Comparison of ENCODE assay signal across 22 cellular contexts in the genomic region with DNA sequence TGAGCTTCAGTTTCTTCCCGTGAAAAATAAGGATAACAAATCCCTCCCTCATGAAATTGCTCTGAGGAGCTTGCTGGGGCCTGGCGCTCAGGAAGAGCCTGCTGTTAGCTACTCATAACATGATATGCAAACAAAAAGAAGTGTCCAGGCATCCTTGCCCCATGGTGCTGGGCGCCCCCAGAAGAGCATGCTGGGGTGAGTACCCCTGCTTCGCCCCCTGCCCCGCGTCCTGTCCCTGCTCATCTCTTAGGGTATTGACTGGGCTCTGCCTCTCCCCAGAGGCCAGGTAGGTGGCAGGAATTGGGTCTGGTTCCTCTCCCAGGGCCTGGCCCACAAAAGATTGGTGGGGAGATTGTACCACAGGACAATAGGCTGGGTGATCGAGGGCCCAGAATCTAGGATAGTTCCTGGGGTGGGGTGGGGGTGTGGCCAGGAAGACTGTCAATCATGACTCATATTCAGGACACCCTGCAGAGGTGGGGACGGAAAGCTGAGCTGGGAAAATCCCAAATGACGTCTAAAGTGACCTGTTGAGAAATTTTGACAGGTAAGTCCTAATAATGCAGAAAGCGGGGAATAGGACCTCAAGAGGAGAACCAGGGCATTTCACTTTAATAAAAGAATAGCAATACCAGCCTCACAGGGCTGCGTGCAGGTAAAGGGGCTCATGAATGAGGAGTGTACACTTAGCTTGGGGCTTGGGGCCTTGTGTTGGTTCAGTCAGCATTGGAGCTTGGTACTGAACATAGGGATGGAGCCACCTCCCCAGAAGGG. TPM values are rescaled to one million over a fixed set of nuclear protein-coding genes. Genes with fewer than 3 reads are reported as not detected.
DNase-seq lines count a peak whose midpoint lies in the region; ATAC-seq and TF ChIP-seq lines count a peak whose summit lies in the region.
"Had no signal": no experiment of that assay in that cellular context is flagged by ENCODE, and none has a peak within 500 bp of the region (broad histone marks: within the 10 kb centered on the region; RNA-seq: fewer than 3 reads in every experiment).

No MANE protein-coding gene starts in this region.

- H3K27me3 ChIP-seq in RWPE2 (ENCODE audit: insufficient read depth, poor library complexity, severe bottlenecking) (no peaks in the 10 kb centered on the region), kidney epithelial cell (ENCODE audit: control insufficient read depth, insufficient read depth, low read length) (peaks cover 45% of the 10 kb centered on the region), MM.1S (replicated peaks; ENCODE audit: insufficient read depth, low read length) (no peaks in the 10 kb centered on the region)
- peaks cover 0 to 15% of the 10 kb centered on the region in 2 donors for H3K27me3 ChIP-seq in naive thymus-derived CD4-positive, alpha-beta T cell (ENCODE audit: control insufficient read depth in 2 of 2, insufficient read depth in 2 of 2, low read length in 2 of 2)

- H3K9ac ChIP-seq in MM.1S (ENCODE audit: low read length): no peak overlapping the region

- no peak overlapping the region for H2AFZ ChIP-seq in MM.1S (ENCODE audit: low read length)

- POLR2A ChIA-PET in activated naive CD8-positive, alpha-beta T cell treated with anti-CD3 and anti-CD28 coated beads, Interleukin-2, amount 10 ng/mL, durations not matched to agents 7 days and 5 days (lab: Charles Lee): no interaction called here
- POLR2A ChIA-PET in naive thymus-derived CD4-positive, alpha-beta T cell (lab: Charles Lee): no interaction called here

- H3K4me2 ChIP-seq in MM.1S (ENCODE audit: low read depth, low read length): no peak overlapping the region

- no peaks in the 10 kb centered on the region for H3K9me2 ChIP-seq in MM.1S (replicated peaks; ENCODE audit: insufficient read depth, low read length)

- TF ChIP-seq CTCF in RWPE2 (IDR thresholded peaks at IDR 0.05; ENCODE audit: poor library complexity, severe bottlenecking) (peak; percentile 39), kidney epithelial cell (IDR thresholded peaks at IDR 0.05; ENCODE audit: insufficient read depth, low read length, poor library complexity, severe bottlenecking) (no peak), MM.1S (IDR thresholded peaks at IDR 0.05; ENCODE audit: low read length) (no peak)

- H3K4me1 ChIP-seq in RWPE2 (ENCODE audit: insufficient read depth, poor library complexity, severe bottlenecking): peaks cover 32% of the 10 kb centered on the region
- H3K4me1 ChIP-seq in naive thymus-derived CD4-positive, alpha-beta T cell (ENCODE audit: control insufficient read depth in 2 of 2, insufficient read depth in 2 of 2, low read length in 2 of 2): no peaks in the 10 kb centered on the region
- no peaks in the 10 kb centered on the region for H3K4me1 ChIP-seq in MM.1S (ENCODE audit: low read length)

- peaks cover 4% of the 10 kb centered on the region for H3K9me3 Mint-ChIP-seq in activated naive CD8-positive, alpha-beta T cell treated with anti-CD3 and anti-CD28 coated beads, Interleukin-2, amount 10 ng/mL, durations not matched to agents 7 days and 5 days
- peaks cover 7% of the 10 kb centered on the region for H3K9me3 Mint-ChIP-seq in activated naive CD8-positive, alpha-beta T cell treated with anti-CD3 and anti-CD28 coated beads for 36 hours
- H3K9me3 Mint-ChIP-seq in naive thymus-derived CD4-positive, alpha-beta T cell: peaks cover 0 to 12% (median 4%) of the 10 kb centered on the region in 11 donors
- H3K9me3 Mint-ChIP-seq: central memory CD8-positive, alpha-beta T cell; effector memory CD8-positive, alpha-beta T cell had no signal

- no peak for TF ChIP-seq POLR2A in erythroblast (IDR thresholded peaks at IDR 0.05; ENCODE audit: low read length)

- H3K36me3 ChIP-seq in RWPE2 (ENCODE audit: low read depth): peaks cover 32% of the 10 kb centered on the region
- no peaks in the 10 kb centered on the region for H3K36me3 ChIP-seq in kidney epithelial cell (ENCODE audit: control insufficient read depth, insufficient read depth, low read length)
- H3K36me3 ChIP-seq in naive thymus-derived CD4-positive, alpha-beta T cell (ENCODE audit: control insufficient read depth in 2 of 3, insufficient read depth in 3 of 3, low read length in 3 of 3): no peaks in the 10 kb centered on the region
- H3K36me3 ChIP-seq in MM.1S (replicated peaks; ENCODE audit: insufficient read depth, low read length): no peaks in the 10 kb centered on the region
- H3K36me3 ChIP-seq: right atrium auricular region, thoracic aorta had no signal

- H3K79me2 ChIP-seq in MM.1S (ENCODE audit: low read length): peaks cover 22% of the 10 kb centered on the region

- no peak overlapping the region for H3K27ac Mint-ChIP-seq in activated naive CD8-positive, alpha-beta T cell treated with anti-CD3 and anti-CD28 coated beads, Interleukin-2, amount 10 ng/mL, durations not matched to agents 7 days and 5 days
- no peak overlapping the region for H3K27ac Mint-ChIP-seq in activated naive CD8-positive, alpha-beta T cell treated with anti-CD3 and anti-CD28 coated beads for 36 hours
- H3K27ac Mint-ChIP-seq in naive thymus-derived CD4-positive, alpha-beta T cell: no peak overlapping the region
- H3K27ac Mint-ChIP-seq: activated CD4-positive, alpha-beta T cell treated with anti-CD3 and anti-CD28 coated beads, Interleukin-2, amount 10 ng/mL, durations not matched to agents 24 days and 14 days; activated naive CD8-positive, alpha-beta T cell; effector memory CD8-positive, alpha-beta T cell had no signal

- intact Hi-C loops in naive thymus-derived CD4-positive, alpha-beta T cell (cut with micrococcal nuclease): loop anchor here in 1 of 2 donors (5.0 kb wide), 1 partner anchor 512 kb away; the partner anchor contains the start of gene NEUROG1

- peaks cover 7% of the 10 kb centered on the region for H3K4me1 Mint-ChIP-seq in activated naive CD8-positive, alpha-beta T cell treated with anti-CD3 and anti-CD28 coated beads, Interleukin-2, amount 10 ng/mL, durations not matched to agents 7 days and 5 days
- peaks cover 10% of the 10 kb centered on the region for H3K4me1 Mint-ChIP-seq in activated naive CD8-positive, alpha-beta T cell treated with anti-CD3 and anti-CD28 coated beads for 36 hours
- H3K4me1 Mint-ChIP-seq in naive thymus-derived CD4-positive, alpha-beta T cell: peaks cover 8 to 19% (median 10%) of the 10 kb centered on the region in 7 donors

- peaks cover 5% of the 10 kb centered on the region for H3K36me3 Mint-ChIP-seq in activated naive CD8-positive, alpha-beta T cell treated with anti-CD3 and anti-CD28 coated beads, Interleukin-2, amount 10 ng/mL, durations not matched to agents 7 days and 5 days
- peaks cover 3% of the 10 kb centered on the region for H3K36me3 Mint-ChIP-seq in activated naive CD8-positive, alpha-beta T cell treated with anti-CD3 and anti-CD28 coated beads for 36 hours
- H3K36me3 Mint-ChIP-seq in naive thymus-derived CD4-positive, alpha-beta T cell: peaks cover 0 to 5% (median 3%) of the 10 kb centered on the region in 5 donors

- H3K9me3 ChIP-seq in RWPE2 (ENCODE audit: severe bottlenecking): no peaks in the 10 kb centered on the region
- H3K9me3 ChIP-seq in naive thymus-derived CD4-positive, alpha-beta T cell (ENCODE audit: control insufficient read depth in 2 of 3, low read length in 3 of 3): no peaks in the 10 kb centered on the region
- H3K9me3 ChIP-seq in MM.1S (replicated peaks; ENCODE audit: insufficient read depth, low read length): no peaks in the 10 kb centered on the region
- H3K9me3 ChIP-seq: right atrium auricular region, thoracic aorta had no signal

- H3K27ac ChIP-seq in RWPE2 (ENCODE audit: poor library complexity, severe bottlenecking): peak overlapping the region; percentile 85
- no peak overlapping the region for H3K27ac ChIP-seq in naive thymus-derived CD4-positive, alpha-beta T cell (ENCODE audit: low read depth, low read length)
- H3K27ac ChIP-seq in MM.1S (ENCODE audit: low read length): no peak overlapping the region
- H3K27ac ChIP-seq: right atrium auricular region, thoracic aorta had no signal

- H3K4me3 Mint-ChIP-seq in activated naive CD8-positive, alpha-beta T cell treated with anti-CD3 and anti-CD28 coated beads, Interleukin-2, amount 10 ng/mL, durations not matched to agents 7 days and 5 days: no peak overlapping the region
- H3K4me3 Mint-ChIP-seq in activated naive CD8-positive, alpha-beta T cell treated with anti-CD3 and anti-CD28 coated beads for 36 hours: no peak overlapping the region
- H3K4me3 Mint-ChIP-seq in naive thymus-derived CD4-positive, alpha-beta T cell: no peak overlapping the region
- H3K4me3 Mint-ChIP-seq: activated CD4-positive, alpha-beta T cell treated with anti-CD3 and anti-CD28 coated beads, Interleukin-2, amount 10 ng/mL, durations not matched to agents 24 days and 14 days; activated naive CD8-positive, alpha-beta T cell; central memory CD8-positive, alpha-beta T cell; effector memory CD8-positive, alpha-beta T cell had no signal

- peaks cover 58% of the 10 kb centered on the region for H3K27me3 Mint-ChIP-seq in activated naive CD8-positive, alpha-beta T cell treated with anti-CD3 and anti-CD28 coated beads, Interleukin-2, amount 10 ng/mL, durations not matched to agents 7 days and 5 days
- peaks cover 46% of the 10 kb centered on the region for H3K27me3 Mint-ChIP-seq in activated naive CD8-positive, alpha-beta T cell treated with anti-CD3 and anti-CD28 coated beads for 36 hours
- H3K27me3 Mint-ChIP-seq in naive thymus-derived CD4-positive, alpha-beta T cell: peaks cover 35 to 60% (median 39%) of the 10 kb centered on the region in 5 donors

- no peaks in the 10 kb centered on the region for H3F3A ChIP-seq in MM.1S (ENCODE audit: insufficient read depth, low read length)

- ATAC-seq in activated naive CD8-positive, alpha-beta T cell treated with anti-CD3 and anti-CD28 coated beads, Interleukin-2, amount 10 ng/mL, durations not matched to agents 7 days and 5 days (ENCODE audit: low read depth): no peak
- peak; percentile 64 for ATAC-seq in RWPE2 (ENCODE audit: low read depth)
- no peak for ATAC-seq in naive thymus-derived CD4-positive, alpha-beta T cell
- ATAC-seq: effector memory CD8-positive, alpha-beta T cell had no signal

- no peaks in the 10 kb centered on the region for H4K20me1 ChIP-seq in MM.1S (ENCODE audit: insufficient read depth, low read length)

- no peak overlapping the region for H3K4me3 ChIP-seq in RWPE2 (ENCODE audit: severe bottlenecking)
- no peak overlapping the region for H3K4me3 ChIP-seq in kidney epithelial cell (ENCODE audit: low read depth, low read length)
- H3K4me3 ChIP-seq in naive thymus-derived CD4-positive, alpha-beta T cell (ENCODE audit: low read length): no peak overlapping the region
- no peak overlapping the region for H3K4me3 ChIP-seq in MM.1S (ENCODE audit: low read length)
- H3K4me3 ChIP-seq: right atrium auricular region, thoracic aorta had no signal

- DNase-seq in activated naive CD8-positive, alpha-beta T cell treated with anti-CD3 and anti-CD28 coated beads, Interleukin-2, amount 10 ng/mL, durations not matched to agents 7 days and 5 days: peak; percentile 10
- no peak for DNase-seq in activated naive CD8-positive, alpha-beta T cell treated with anti-CD3 and anti-CD28 coated beads for 36 hours
- peak; percentile 95 for DNase-seq in RWPE2 (ENCODE audit: low spot score)
- peak; percentile 10 for DNase-seq in kidney epithelial cell (ENCODE audit: low read depth)
- no peak for DNase-seq in stimulated activated CD4-positive, alpha-beta T cell treated with anti-CD3 and anti-CD28 coated beads, Interleukin-15, amount 100 ng/mL, for 24 hours
- DNase-seq in erythroblast (lab: John Stamatoyannopoulos, UW): no peak
- no peak for DNase-seq in naive thymus-derived CD4-positive, alpha-beta T cell
- no peak for DNase-seq in MM.1S
- DNase-seq: activated CD4-positive, alpha-beta T cell treated with anti-CD3 and anti-CD28 coated beads, Interleukin-2, amount 10 ng/mL, durations not matched to agents 24 days and 14 days; activated T-cell treated with anti-CD3 and anti-CD28 coated beads for 4 hours; effector memory CD8-positive, alpha-beta T cell; foreskin fibroblast; GF-D8; H7; IMR-90; NCI-H1092 treated with DMSO at 0.1 percent for 48 hours; NCI-H2171 treated with DMSO at 0.1 percent for 48 hours; T1000 had no signal

- CTCF ChIA-PET in naive thymus-derived CD4-positive, alpha-beta T cell (lab: Charles Lee): no interaction called here

RNA-seq across cellular contexts. Expression of gene PITX1, which starts 8.9 kb away (rescaled TPM):
- not detected for total RNA-seq in activated naive CD8-positive, alpha-beta T cell treated with anti-CD3 and anti-CD28 coated beads, Interleukin-2, amount 10 ng/mL, durations not matched to agents 7 days and 5 days
- total RNA-seq in activated naive CD8-positive, alpha-beta T cell treated with anti-CD3 and anti-CD28 coated beads for 36 hours: not detected
- not detected in 2 replicates for total RNA-seq in kidney epithelial cell
- total RNA-seq in naive thymus-derived CD4-positive, alpha-beta T cell: under 1 TPM in 1 of 5 experiments, not detected in 4; 0.17 TPM
- not detected for polyA plus RNA-seq in naive thymus-derived CD4-positive, alpha-beta T cell
- total RNA-seq: H7, right atrium auricular region, thoracic aorta had no signal

RNA-seq across cellular contexts. Expression of gene CATSPER3, which starts 57.4 kb away (rescaled TPM):
- total RNA-seq in activated naive CD8-positive, alpha-beta T cell treated with anti-CD3 and anti-CD28 coated beads, Interleukin-2, amount 10 ng/mL, durations not matched to agents 7 days and 5 days: under 1 TPM; 0.40 to 0.44 TPM
- under 1 TPM; 0.39 to 0.46 TPM for total RNA-seq in activated naive CD8-positive, alpha-beta T cell treated with anti-CD3 and anti-CD28 coated beads for 36 hours
- 0.13 TPM in 1 of 2 replicates, not detected in the other for total RNA-seq in kidney epithelial cell
- total RNA-seq in naive thymus-derived CD4-positive, alpha-beta T cell: 1 to 10 TPM in 2 of 5 experiments, under 1 TPM in 3; 0.53 to 1.5 (median 0.97) TPM
- under 1 TPM; 0.45 to 0.81 TPM for polyA plus RNA-seq in naive thymus-derived CD4-positive, alpha-beta T cell
- total RNA-seq: thoracic aorta had no signal

Comparison
In these comparisons a context has a peak if more than half of its experiments do, and no peak if none do; other contexts are left out.
1. DNase-seq: peak in activated naive CD8-positive, alpha-beta T cell treated with anti-CD3 and anti-CD28 coated beads, Interleukin-2, amount 10 ng/mL, durations not matched to agents 7 days and 5 days (single experiment), RWPE2 (single experiment) and kidney epithelial cell (single experiment); none in activated naive CD8-positive, alpha-beta T cell treated with anti-CD3 and anti-CD28 coated beads for 36 hours (single experiment), stimulated activated CD4-positive, alpha-beta T cell treated with anti-CD3 and anti-CD28 coated beads, Interleukin-15, amount 100 ng/mL, for 24 hours (single experiment), erythroblast (0 of 2), naive thymus-derived CD4-positive, alpha-beta T cell (0 of 9) and MM.1S (single experiment).